Comparison of ENCODE assay signal across 8 cellular contexts in genomic region chr10:111076191-111076681, GRCh38. TPM values are rescaled to one million over a fixed set of nuclear protein-coding genes. Genes with fewer than 3 reads are reported as not detected.
DNase-seq lines count a peak whose midpoint lies in the region; ATAC-seq and TF ChIP-seq lines count a peak whose summit lies in the region.

No MANE protein-coding gene starts in this region.

- H3K36me3 Mint-ChIP-seq in CD8-positive, alpha-beta memory T cell, result peaks cover 0 to 9% (median 0%) of the 10 kb centered on the region in 3 donors

- DNase-seq in CD8-positive, alpha-beta memory T cell, result peak in 1 of 5 donors; percentile 19
- DNase-seq in NOMO-1 treated with DMSO at 0.1 percent for 48 hours (lab: John Stamatoyannopoulos, UW; ENCODE audit: unreplicated experiment) (peak; percentile 42), glomerular visceral epithelial cell (ENCODE audit: extremely low spot score) (peak; percentile 30), ovary (peak; percentile 79 to 90 (median 86)), ureter (ENCODE audit: low spot score) (no peak)
- DNase-seq in activated naive CD4-positive, alpha-beta T cell treated with anti-CD3 and anti-CD28 coated beads, Interleukin-2, amount 50 U/mL, for 16 hours, result peak; percentile 59

- CTCF ChIA-PET in CD8-positive, alpha-beta memory T cell (lab: Charles Lee), result interaction anchor here (1.2 to 1.7 kb wide), 5 partner anchors 10 to 330 kb away, joined by 3 to 4 read pairs (median 3); no protein-coding TSS in a partner anchor

- H3K36me3 ChIP-seq in CD8-positive, alpha-beta memory T cell (ENCODE audit: insufficient read depth, low read length), result no peaks in the 10 kb centered on the region
- no peaks in the 10 kb centered on the region for H3K36me3 ChIP-seq in ovary

- ATAC-seq in GM19372 (IDR thresholded peaks at IDR 0.05; ENCODE audit: low read depth, unreplicated experiment) (peak; percentile 68), HG03520 (IDR thresholded peaks at IDR 0.05; ENCODE audit: unreplicated experiment) (peak; percentile 65)

- peaks cover 25% of the 10 kb centered on the region for H3K27me3 ChIP-seq in CD8-positive, alpha-beta memory T cell (ENCODE audit: insufficient read depth, low read length, poor library complexity, severe bottlenecking)
- H3K27me3 ChIP-seq in ovary, result no peaks in the 10 kb centered on the region

- H3K9me3 Mint-ChIP-seq in CD8-positive, alpha-beta memory T cell, result peaks cover 0 to 5% (median 0%) of the 10 kb centered on the region in 5 donors

- no peak overlapping the region for H3K27ac ChIP-seq in CD8-positive, alpha-beta memory T cell (ENCODE audit: low read depth, low read length)
- H3K27ac ChIP-seq in ovary, result peak overlapping the region; percentile 66 to 81

- peak; percentile 87 to 92 (median 88) for TF ChIP-seq CTCF in ovary (IDR thresholded peaks at IDR 0.05)

- peak overlapping the region in 1 of 8 donors; percentile 33 for H3K27ac Mint-ChIP-seq in CD8-positive, alpha-beta memory T cell

- POLR2A ChIA-PET in CD8-positive, alpha-beta memory T cell (lab: Charles Lee), result no interaction called here

- H3K4me3 ChIP-seq in CD8-positive, alpha-beta memory T cell (ENCODE audit: low read length), result peak overlapping the region; percentile 50
- H3K4me3 ChIP-seq in ovary, result peak overlapping the region; percentile 51

- no peak for TF ChIP-seq POLR2A in ovary (IDR thresholded peaks at IDR 0.05)

- peaks cover 13 to 31% (median 14%) of the 10 kb centered on the region in 3 donors for H3K4me1 Mint-ChIP-seq in CD8-positive, alpha-beta memory T cell

- peaks cover 57 to 70% of the 10 kb centered on the region in 2 donors for H3K27me3 Mint-ChIP-seq in CD8-positive, alpha-beta memory T cell

- no peak for TF ChIP-seq EP300 in ovary (IDR thresholded peaks at IDR 0.05)

- no peaks in the 10 kb centered on the region for H3K9me3 ChIP-seq in CD8-positive, alpha-beta memory T cell (ENCODE audit: low read length)
- no peaks in the 10 kb centered on the region for H3K9me3 ChIP-seq in ovary

- intact Hi-C loops in ovary (cut with DNase I), result loop anchor here in 2 of 4 donors (5.0 to 10.0 kb wide), 8 partner anchors 109 to 521 kb away; no protein-coding TSS in a partner anchor

- 0% methylated on average over 39 of the region's 39 CpGs for WGBS in ovary, 3 donors

- H3K4me1 ChIP-seq in CD8-positive, alpha-beta memory T cell (ENCODE audit: insufficient read depth, low read length), result no peaks in the 10 kb centered on the region
- peaks cover 13% of the 10 kb centered on the region for H3K4me1 ChIP-seq in ovary (ENCODE audit: insufficient read depth)

- H3K4me3 Mint-ChIP-seq in CD8-positive, alpha-beta memory T cell, result peak overlapping the region; percentile 54 to 83 (median 72)

RNA-seq across cellular contexts. Expression of gene ADRA2A, which starts 0.6 kb away (rescaled TPM):
- total RNA-seq in CD8-positive, alpha-beta memory T cell, result not detected
- polyA plus RNA-seq in CD8-positive, alpha-beta memory T cell, result not detected
- total RNA-seq in ovary (10 to 100 TPM; 13.7 to 55.7 (median 22.0) TPM), ureter (7.2 TPM)
- 10 to 100 TPM; 19.0 to 20.0 TPM for polyA plus RNA-seq in ovary
